Comparison of ENCODE assay signal across 11 cellular contexts in the genomic region with DNA sequence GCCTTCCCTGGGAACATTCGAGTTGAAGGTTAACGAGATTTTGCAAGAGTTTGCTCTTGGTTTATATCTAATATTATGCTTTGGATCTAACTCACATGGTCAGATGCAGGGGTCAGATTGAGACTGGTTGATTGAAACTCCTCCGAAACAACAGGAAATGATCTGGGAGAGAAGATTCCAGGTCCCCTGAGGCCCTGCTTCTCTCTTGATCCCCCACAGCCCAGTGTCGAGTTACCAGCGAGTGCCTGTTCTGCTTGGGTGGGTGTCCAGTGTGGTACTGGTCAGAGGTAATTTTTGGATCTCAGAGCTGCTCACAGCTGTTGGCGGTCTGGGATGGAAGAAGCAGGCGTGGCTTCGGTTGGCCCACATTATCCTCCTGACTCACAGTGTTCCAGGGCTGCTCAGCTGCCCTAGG. TPM values are rescaled to one million over a fixed set of nuclear protein-coding genes. Genes with fewer than 3 reads are reported as not detected.
DNase-seq lines count a peak whose midpoint lies in the region; ATAC-seq lines count a peak whose summit lies in the region.
"Had no signal": no experiment of that assay in that cellular context is flagged by ENCODE, and none has a peak within 500 bp of the region (broad histone marks: within the 10 kb centered on the region; RNA-seq: fewer than 3 reads in every experiment).

No MANE protein-coding gene starts in this region.

- in situ Hi-C loops in Caki2 (cut with HindIII; ENCODE audit: low pct_unique_long_range_greater_than_20kb, low sequenced_read_pairs): no loop called here

- ATAC-seq in left ventricle myocardium superior (peak; percentile 93), GM19395 (IDR thresholded peaks at IDR 0.05; ENCODE audit: unreplicated experiment) (no peak), HG03135 (IDR thresholded peaks at IDR 0.05; ENCODE audit: unreplicated experiment) (no peak)
- ATAC-seq: naive thymus-derived CD4-positive, alpha-beta T cell had no signal

- DNase-seq in Caki2 (ENCODE audit: low read depth): peak; percentile 94
- DNase-seq in astrocyte of the hippocampus (ENCODE audit: low read depth, low spot score): peak; percentile 73
- peak; percentile 78 for DNase-seq in left ventricle myocardium superior
- peak; percentile 93 for DNase-seq in renal cortical epithelial cell (ENCODE audit: low read depth)
- no peak for DNase-seq in cerebellar nuclear complex (lab: John Stamatoyannopoulos, UW)
- DNase-seq in T-helper 2 cell: no peak
- DNase-seq: naive thymus-derived CD4-positive, alpha-beta T cell; NCI-H2171; stimulated activated naive CD4-positive, alpha-beta T cell had no signal

- intact Hi-C loops in left ventricle myocardium superior (cut with micrococcal nuclease): no loop called here

RNA-seq across cellular contexts. Expression of gene FBLN1, which starts 9.2 kb away (rescaled TPM):
- total RNA-seq in Caki2 (2014; rRNA removed; shearing (Covaris generic); ENCODE audit: low replicate concordance): 67.6 and 85.4 TPM in 2 replicates
- total RNA-seq in left ventricle myocardium superior (93.3 TPM), renal cortical epithelial cell (17.1 TPM in 1 of 2 replicates, not detected in the other)

Comparison
In these comparisons a context has a peak if more than half of its experiments do, and no peak if none do; other contexts are left out.
1. DNase-seq: peak in Caki2 (single experiment), astrocyte of the hippocampus (single experiment), left ventricle myocardium superior (single experiment) and renal cortical epithelial cell (single experiment); none in cerebellar nuclear complex (0 of 2) and T-helper 2 cell (0 of 5).